21 cellular contexts compared by ENCODE assay signal in the genomic region with DNA sequence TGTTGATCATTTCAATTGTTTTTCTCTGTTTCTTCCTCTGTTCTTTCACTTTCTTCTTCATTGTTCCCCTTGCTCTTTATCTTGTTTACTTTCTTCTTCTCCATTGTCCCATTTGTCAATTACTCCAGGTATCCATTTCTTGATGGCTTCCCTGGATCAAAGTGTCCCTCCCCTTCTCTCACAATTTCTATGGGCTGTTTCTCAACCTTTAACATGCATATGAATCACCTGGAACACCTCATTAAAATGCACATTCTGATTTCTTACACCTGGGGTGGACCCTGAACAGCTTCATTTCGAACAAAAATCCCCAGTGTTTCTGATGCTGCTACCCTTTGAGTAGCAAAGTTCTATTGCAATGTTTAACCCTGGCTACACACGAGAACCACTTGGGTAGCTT.
A peak's percentile ranks its signal among the peaks of the same experiment; 100 is the strongest.
DNase-seq lines count a peak whose midpoint lies in the region; ATAC-seq, FAIRE-seq and TF ChIP-seq lines count a peak whose summit lies in the region.
"Had no signal": no experiment of that assay in that cellular context is flagged by ENCODE, and none has a peak within 500 bp of the region (broad histone marks: within the 10 kb centered on the region; RNA-seq: fewer than 3 reads in every experiment).

No MANE protein-coding gene starts in this region.

- H4K8ac ChIP-seq in H1 (ENCODE audit: extremely low read depth, insufficient read depth, low read length): no peak overlapping the region

- no peaks in the 10 kb centered on the region; the same call in 1 of the 2 replicates for H3K36me3 ChIP-seq in HUES6 (ENCODE audit: control insufficient read depth, insufficient read depth, low read length)
- H3K36me3 ChIP-seq in H1 (ENCODE audit: control insufficient read depth in 2 of 4, insufficient read depth in 4 of 4, low read length in 3 of 4): no peaks in the 10 kb centered on the region
- H3K36me3 ChIP-seq in iPS-18a (ENCODE audit: control insufficient read depth, low read depth, low read length): no peaks in the 10 kb centered on the region
- H3K36me3 ChIP-seq in neural progenitor cell: no peaks in the 10 kb centered on the region
- H3K36me3 ChIP-seq: SJSA1 had no signal

- no peaks in the 10 kb centered on the region for H3K23me2 ChIP-seq in H1 (ENCODE audit: low read depth, low read length)

- H2AFZ ChIP-seq in H1 (ENCODE audit: low read length) (no peak overlapping the region), neural progenitor cell (replicated peaks) (peak overlapping the region; percentile 68)

- no peak overlapping the region for H4K91ac ChIP-seq in H1 (replicated peaks; ENCODE audit: insufficient read length, low read length)

- no peak overlapping the region for H2BK12ac ChIP-seq in H1 (ENCODE audit: low read depth, low read length)

- H3K9me3 Mint-ChIP-seq in neural progenitor cell (no peaks in the 10 kb centered on the region), immature natural killer cell (peaks cover 10 to 32% (median 14%) of the 10 kb centered on the region in 6 donors)

- no peak overlapping the region for H4K5ac ChIP-seq in H1 (ENCODE audit: insufficient read length, low read depth, low read length)

- H3K14ac ChIP-seq in H1 (ENCODE audit: insufficient read length): no peak overlapping the region

- peak overlapping the region; percentile 22; the same call in 1 of the 2 replicates for H2BK5ac ChIP-seq in H1 (ENCODE audit: low read depth, low read length)

- no peaks in the 10 kb centered on the region for H4K20me1 ChIP-seq in H1 (replicated peaks in 1 of 2; ENCODE audit: control insufficient read depth in 1 of 2, insufficient read depth in 2 of 2, low read length in 2 of 2)
- H4K20me1 ChIP-seq in neural progenitor cell (ENCODE audit: low read depth): no peaks in the 10 kb centered on the region

- no peak for ATAC-seq in HG03175 (IDR thresholded peaks at IDR 0.05; ENCODE audit: unreplicated experiment)
- ATAC-seq in GM21447 (IDR thresholded peaks at IDR 0.05; ENCODE audit: unreplicated experiment): no peak

- no peaks in the 10 kb centered on the region for H3K79me1 ChIP-seq in H1 (ENCODE audit: low read depth, low read length)

- no peak overlapping the region for H3K23ac ChIP-seq in H1 (ENCODE audit: insufficient read length)

- no peak for TF ChIP-seq CTCF in H1 (IDR thresholded peaks at IDR 0.05; ENCODE audit: control extremely low read depth in 1 of 3, insufficient read depth in 1 of 3, low read depth in 1 of 3, low read length in 3 of 3)
- TF ChIP-seq CTCF in neural progenitor cell (IDR thresholded peaks at IDR 0.05): no peak

- H3K36me3 Mint-ChIP-seq in neural progenitor cell: no peaks in the 10 kb centered on the region
- no peaks in the 10 kb centered on the region for H3K36me3 Mint-ChIP-seq in immature natural killer cell
- H3K36me3 Mint-ChIP-seq: CD4-positive, alpha-beta memory T cell had no signal

- 3% methylated on average over 2 of the region's 2 CpGs; no CpG with 5 or more reads in 1 of the 2 experiments for WGBS in H1 (ENCODE audit: extremely low coverage in 1 of 2, insufficient coverage in 1 of 2, insufficient read length in 1 of 2, insufficient replicate concordance in 2 of 2, low coverage in 1 of 2, low lambda C conversion rate in 2 of 2, missing lambda C conversion rate in 1 of 2), 2 experiments

- no peak overlapping the region for H3K9ac ChIP-seq in HUES6 (ENCODE audit: low read length)
- H3K9ac ChIP-seq in H1 (replicated peaks in 1 of 4; ENCODE audit: extremely low read depth in 1 of 4, low read depth in 3 of 4, low read length in 3 of 4): no peak overlapping the region
- peak overlapping the region; percentile 42 for H3K9ac ChIP-seq in iPS-18a (ENCODE audit: low read length)
- H3K9ac ChIP-seq in neural progenitor cell: no peak overlapping the region

- peak overlapping the region; percentile 23 for H3K4me3 ChIP-seq in HUES6 (ENCODE audit: low read depth, low read length)
- peak overlapping the region in 1 of 4 experiments; percentile 39; a peak in 1 of 8 replicates for H3K4me3 ChIP-seq in H1 (ENCODE audit: extremely low read depth in 1 of 4, insufficient read depth in 2 of 4, low read depth in 3 of 4, low read length in 4 of 4)
- H3K4me3 ChIP-seq in iPS-18a (ENCODE audit: low read length): peak overlapping the region; percentile 8
- H3K4me3 ChIP-seq in neural progenitor cell: no peak overlapping the region
- H3K4me3 ChIP-seq: SJSA1 had no signal

- DNase-seq in H1 (ENCODE audit: low read depth in 1 of 2, low spot score in 2 of 2): peak in 1 of 2 experiments; percentile 19
- no peak for DNase-seq in neural progenitor cell (ENCODE audit: low spot score)
- no peak for DNase-seq in immature natural killer cell
- DNase-seq: C1 segment of cervical spinal cord; Caco-2; CD4-positive, alpha-beta memory T cell; NCI-H1048; NCI-H1417 treated with DMSO at 0.1 percent for 48 hours; NCI-H1694 treated with DMSO at 0.1 percent for 48 hours; NCI-H2081 treated with DMSO at 0.1 percent for 48 hours; NCI-H446; NCI-H524 treated with DMSO at 0.1 percent for 48 hours; NCI-H774; Right ventricle myocardium superior; RPMI8226 had no signal

- H3K9me3 ChIP-seq in HUES6 (ENCODE audit: control insufficient read depth, insufficient read depth, low read depth, low read length) (no peaks in the 10 kb centered on the region), H1 (ENCODE audit: insufficient read depth in 2 of 2, low read depth in 1 of 2, low read length in 1 of 2) (no peaks in the 10 kb centered on the region), iPS-18a (ENCODE audit: control insufficient read depth, low read depth, low read length) (no peaks in the 10 kb centered on the region), neural progenitor cell (ENCODE audit: low read depth) (no peaks in the 10 kb centered on the region)
- H3K9me3 ChIP-seq: Caco-2, SJSA1 had no signal

- H2AK5ac ChIP-seq in H1 (ENCODE audit: low read depth, low read length): no peak overlapping the region

- no peak overlapping the region for H2BK15ac ChIP-seq in H1 (ENCODE audit: low read length)

- no peak overlapping the region for H2BK120ac ChIP-seq in H1 (replicated peaks; ENCODE audit: low read depth, low read length)

- H3F3A ChIP-seq in neural progenitor cell (ENCODE audit: low read depth): no peaks in the 10 kb centered on the region

- peak in 1 of 2 experiments; percentile 42; a peak in 1 of 3 replicates for TF ChIP-seq EP300 in H1 (IDR thresholded peaks at IDR 0.05; ENCODE audit: borderline replicate concordance in 1 of 2, low read depth in 2 of 2, low read length in 2 of 2)

- H3K4me3 Mint-ChIP-seq in neural progenitor cell: no peak overlapping the region
- H3K4me3 Mint-ChIP-seq in immature natural killer cell: no peak overlapping the region
- H3K4me3 Mint-ChIP-seq: CD4-positive, alpha-beta memory T cell had no signal

- FAIRE-seq in H1 (lab: Jason Lieb, UNC): peak; percentile 80
- FAIRE-seq: G401.6 had no signal

- H3K4me1 Mint-ChIP-seq in neural progenitor cell: no peaks in the 10 kb centered on the region
- H3K4me1 Mint-ChIP-seq in immature natural killer cell: no peaks in the 10 kb centered on the region
- H3K4me1 Mint-ChIP-seq: CD4-positive, alpha-beta memory T cell had no signal

- CTCF ChIA-PET in H1 (lab: Charles Lee; ENCODE audit: partially characterized antibody): interaction anchor here (0.5 to 1.1 kb wide), 3 partner anchors 9 to 102 kb away, joined by 3 read pairs; no protein-coding TSS in a partner anchor

- H3K4me2 ChIP-seq in H1 (ENCODE audit: insufficient read depth in 1 of 2, low read depth in 2 of 2, low read length in 2 of 2): peak overlapping the region; percentile 10 to 34; a peak in 3 of 4 replicates
- peak overlapping the region; percentile 18 for H3K4me2 ChIP-seq in neural progenitor cell

- peaks cover 49% of the 10 kb centered on the region for H3K4me1 ChIP-seq in HUES6 (ENCODE audit: control insufficient read depth, insufficient read depth, low read length)
- H3K4me1 ChIP-seq in H1 (replicated peaks in 1 of 4; ENCODE audit: control insufficient read depth in 3 of 4, insufficient read depth in 4 of 4, low read length in 3 of 4): peaks cover 2 to 10% (median 6%) of the 10 kb centered on the region in 4 experiments; a peak in 5 of 7 replicates
- peaks cover 36% of the 10 kb centered on the region for H3K4me1 ChIP-seq in iPS-18a (ENCODE audit: control insufficient read depth, low read depth, low read length)
- peaks cover 8% of the 10 kb centered on the region for H3K4me1 ChIP-seq in neural progenitor cell
- H3K4me1 ChIP-seq: Caco-2, SJSA1 had no signal

- no peak overlapping the region for H3K4ac ChIP-seq in H1 (replicated peaks; ENCODE audit: insufficient read length, low read depth, low read length)

- no peak for TF ChIP-seq POLR2A in H1 (IDR thresholded peaks at IDR 0.05; ENCODE audit: control extremely low read depth in 1 of 2, low read depth in 2 of 2, low read length in 2 of 2)

- no peak overlapping the region for H3K56ac ChIP-seq in H1 (replicated peaks; ENCODE audit: insufficient read length, low read depth, low read length)

- H3K27ac Mint-ChIP-seq in neural progenitor cell: no peak overlapping the region
- no peak overlapping the region for H3K27ac Mint-ChIP-seq in immature natural killer cell
- H3K27ac Mint-ChIP-seq: CD4-positive, alpha-beta memory T cell had no signal

- H3K27me3 Mint-ChIP-seq in neural progenitor cell (ENCODE audit: insufficient read depth, low read depth) (peaks cover 4% of the 10 kb centered on the region), immature natural killer cell (ENCODE audit: low read depth in 3 of 3) (peaks cover 0 to 1% (median 0%) of the 10 kb centered on the region in 3 donors)
- H3K27me3 Mint-ChIP-seq: CD4-positive, alpha-beta memory T cell had no signal

- H3K27ac ChIP-seq in HUES6 (ENCODE audit: low read depth, low read length): peak overlapping the region; percentile 70
- H3K27ac ChIP-seq in H1 (ENCODE audit: low read depth, low read length): no peak overlapping the region
- H3K27ac ChIP-seq in iPS-18a (ENCODE audit: low read length): peak overlapping the region; percentile 2
- H3K27ac ChIP-seq in neural progenitor cell: no peak overlapping the region
- H3K27ac ChIP-seq: SJSA1 had no signal

- TF ChIP-seq RAD21 in H1 (IDR thresholded peaks at IDR 0.05 in 1 of 2, conservative IDR thresholded peaks at IDR 0.05 in 1 of 2; ENCODE audit: low read depth in 2 of 2, low read length in 2 of 2): no peak

- H3K18ac ChIP-seq in H1 (ENCODE audit: extremely low read depth, low read length): no peak overlapping the region

- POLR2A ChIA-PET in H1 (lab: Charles Lee; ENCODE audit: partially characterized antibody): no interaction called here

- no peaks in the 10 kb centered on the region for H3K27me3 ChIP-seq in HUES6 (ENCODE audit: control insufficient read depth, insufficient read depth, low read length)
- no peaks in the 10 kb centered on the region for H3K27me3 ChIP-seq in H1 (replicated peaks in 1 of 4; ENCODE audit: control insufficient read depth in 3 of 4, extremely low read depth in 1 of 4, insufficient read depth in 3 of 4, low read length in 3 of 4)
- no peaks in the 10 kb centered on the region for H3K27me3 ChIP-seq in iPS-18a (ENCODE audit: control insufficient read depth, insufficient read depth, low read length)
- no peaks in the 10 kb centered on the region for H3K27me3 ChIP-seq in neural progenitor cell
- H3K27me3 ChIP-seq: SJSA1 had no signal

- no peaks in the 10 kb centered on the region for H3K79me2 ChIP-seq in H1 (ENCODE audit: control insufficient read depth in 1 of 2, insufficient read depth in 2 of 2, low read length in 2 of 2)
- H3K79me2 ChIP-seq in neural progenitor cell (ENCODE audit: low read depth): no peaks in the 10 kb centered on the region

- no peak overlapping the region for H2BK20ac ChIP-seq in H1 (ENCODE audit: low read length)

Comparison
In these comparisons a context has a peak if more than half of its experiments do, and no peak if none do; other contexts are left out.
1. H3K27ac ChIP-seq: peak in HUES6 (single experiment) and iPS-18a (single experiment); none in H1 (single experiment) and neural progenitor cell (single experiment).